ENCODE assay signal across 8 cellular contexts in genomic region chr13:71290963-71291937, GRCh38.
DNase-seq lines count a peak whose midpoint lies in the region; ATAC-seq, FAIRE-seq and TF ChIP-seq lines count a peak whose summit lies in the region.

No MANE protein-coding gene starts in this region.

- ATAC-seq in GM18873 (IDR thresholded peaks at IDR 0.05; ENCODE audit: low FRiP score, unreplicated experiment) = peak; percentile 46
- ATAC-seq in HG03103 (IDR thresholded peaks at IDR 0.05; ENCODE audit: low read depth, unreplicated experiment) = peak; percentile 75

- peaks cover 18% of the 10 kb centered on the region for H3K4me1 Mint-ChIP-seq in activated naive CD4-positive, alpha-beta T cell treated with anti-CD3 and anti-CD28 coated beads for 36 hours (ENCODE audit: low read depth)

- peak overlapping the region; percentile 34 for H3K4me3 ChIP-seq in OCI-LY1 (ENCODE audit: low read depth, low read length, poor library complexity, severe bottlenecking)

- H3K27me3 Mint-ChIP-seq in activated naive CD4-positive, alpha-beta T cell treated with anti-CD3 and anti-CD28 coated beads for 36 hours (ENCODE audit: low read depth) = peaks cover 5% of the 10 kb centered on the region

- H3K79me2 ChIP-seq in OCI-LY1 (ENCODE audit: insufficient read depth, low read length) = no peaks in the 10 kb centered on the region

- no peak overlapping the region for H3K9ac ChIP-seq in OCI-LY1 (ENCODE audit: low read length)

- peak; percentile 97 for FAIRE-seq in islet of Langerhans (lab: Jason Lieb, UNC)

- H3K9me3 Mint-ChIP-seq in activated naive CD4-positive, alpha-beta T cell treated with anti-CD3 and anti-CD28 coated beads for 36 hours = no peaks in the 10 kb centered on the region

- CTCF ChIA-PET in activated naive CD4-positive, alpha-beta T cell treated with anti-CD3 and anti-CD28 coated beads for 36 hours (lab: Charles Lee) = interaction anchor here (0.7 kb wide), 1 partner anchor 12 kb away, joined by 3 read pairs; no protein-coding TSS in a partner anchor

- intact Hi-C loops in activated naive CD4-positive, alpha-beta T cell treated with anti-CD3 and anti-CD28 coated beads for 36 hours (cut with micrococcal nuclease) = loop anchor here (2.0 to 5.0 kb wide), 2 partner anchors 1436 to 1936 kb away; partner anchors contain the start of genes BORA and MZT1

- TF ChIP-seq CTCF in AG09319 (IDR thresholded peaks at IDR 0.05; ENCODE audit: low read depth, low read length) (no peak), OCI-LY1 (IDR thresholded peaks at IDR 0.05; ENCODE audit: low read length) (no peak)

- H3K27ac ChIP-seq in OCI-LY1 (ENCODE audit: low read depth, low read length, poor library complexity, severe bottlenecking) = no peak overlapping the region

- no peaks in the 10 kb centered on the region for H4K20me1 ChIP-seq in OCI-LY1 (ENCODE audit: insufficient read depth, low read length)

- H3K4me3 Mint-ChIP-seq in activated naive CD4-positive, alpha-beta T cell treated with anti-CD3 and anti-CD28 coated beads for 36 hours = peak overlapping the region; percentile 73

- peaks cover 4% of the 10 kb centered on the region for H3K36me3 Mint-ChIP-seq in activated naive CD4-positive, alpha-beta T cell treated with anti-CD3 and anti-CD28 coated beads for 36 hours (ENCODE audit: low read depth)

- H2AFZ ChIP-seq in OCI-LY1 (ENCODE audit: low read length) = peak overlapping the region; percentile 96; the same call in 1 of the 2 replicates

- no peaks in the 10 kb centered on the region for H3K27me3 ChIP-seq in OCI-LY1 (ENCODE audit: insufficient read depth, low read length)

- H3K4me2 ChIP-seq in OCI-LY1 (ENCODE audit: low read length) = peak overlapping the region; percentile 42

- H3K4me1 ChIP-seq in OCI-LY1 (ENCODE audit: insufficient read depth, low read length, severe bottlenecking) = peaks cover 10% of the 10 kb centered on the region

- DNase-seq in AG09319 (ENCODE audit: extremely low read depth, low read depth) (peak; percentile 8), mucosa of gallbladder (ENCODE audit: low spot score) (no peak)
- DNase-seq in activated naive CD4-positive, alpha-beta T cell treated with anti-CD3 and anti-CD28 coated beads for 36 hours = peak; percentile 49
- DNase-seq in stimulated activated CD8-positive, alpha-beta memory T cell treated with anti-CD3 and anti-CD28 coated beads, Interleukin-15, amount 100 ng/mL, for 4 hours (ENCODE audit: low read depth in 2 of 2) = peak; percentile 5 to 24

- H3K9me2 ChIP-seq in OCI-LY1 (ENCODE audit: low read depth, low read length) = no peaks in the 10 kb centered on the region

- H3K27ac Mint-ChIP-seq in activated naive CD4-positive, alpha-beta T cell treated with anti-CD3 and anti-CD28 coated beads for 36 hours = peak overlapping the region; percentile 61

- no peaks in the 10 kb centered on the region for H3K9me3 ChIP-seq in OCI-LY1 (ENCODE audit: low read length)

- no peaks in the 10 kb centered on the region for H3K36me3 ChIP-seq in OCI-LY1 (ENCODE audit: insufficient read depth, low read length)

- H3F3A ChIP-seq in OCI-LY1 (ENCODE audit: insufficient read depth, low read length) = no peaks in the 10 kb centered on the region
